10 cellular contexts compared by ENCODE assay signal in genomic region chr2:178403671-178404379, GRCh38. TPM values are rescaled to one million over a fixed set of nuclear protein-coding genes. Genes with fewer than 3 reads are reported as not detected.
DNase-seq lines count a peak whose midpoint lies in the region; ATAC-seq lines count a peak whose summit lies in the region.
"Had no signal": no experiment of that assay in that cellular context is flagged by ENCODE, and none has a peak within 500 bp of the region (broad histone marks: within the 10 kb centered on the region; RNA-seq: fewer than 3 reads in every experiment).

No MANE protein-coding gene starts in this region.

- H3K27me3 Mint-ChIP-seq in immature natural killer cell (ENCODE audit: low read depth in 3 of 3), result peaks cover 2 to 5% (median 4%) of the 10 kb centered on the region in 3 donors

- H3K36me3 Mint-ChIP-seq in immature natural killer cell, result no peaks in the 10 kb centered on the region

- H4K20me1 ChIP-seq in BLaER1, result no peaks in the 10 kb centered on the region

- no peak overlapping the region for H3K27ac Mint-ChIP-seq in immature natural killer cell

- peak overlapping the region; percentile 71 for H3K9ac ChIP-seq in BLaER1

- no peaks in the 10 kb centered on the region for H3K27me3 ChIP-seq in BLaER1

- H3K9me3 ChIP-seq in BLaER1, result no peaks in the 10 kb centered on the region

- peak; percentile 29 for ATAC-seq in GM19324 (IDR thresholded peaks at IDR 0.05; ENCODE audit: low FRiP score, unreplicated experiment)
- peak; percentile 33 for ATAC-seq in HG02938 (IDR thresholded peaks at IDR 0.05; ENCODE audit: unreplicated experiment)

- peaks cover 73% of the 10 kb centered on the region for H3K4me1 ChIP-seq in BLaER1

- H3K9me3 Mint-ChIP-seq in immature natural killer cell, result no peaks in the 10 kb centered on the region

- no peaks in the 10 kb centered on the region for H3K4me1 Mint-ChIP-seq in immature natural killer cell

- H3K4me3 Mint-ChIP-seq in immature natural killer cell, result no peak overlapping the region

- H3K4me2 ChIP-seq in BLaER1, result peak overlapping the region; percentile 79

- DNase-seq in OCI-M1 (lab: John Stamatoyannopoulos, UW) (peak; percentile 55), immature natural killer cell (no peak), NCI-H2171 (lab: John Stamatoyannopoulos, UW) (no peak), head of caudate nucleus (no peak)
- DNase-seq in stimulated activated CD4-positive, alpha-beta T cell treated with anti-CD3 and anti-CD28 coated beads, Interleukin-4, amount 100 ng/mL, for 24 hours, result no peak
- DNase-seq: activated naive CD4-positive, alpha-beta T cell treated with Interleukin-2 at 50 U/mL for 16 hours; Right ventricle myocardium superior had no signal

- intact Hi-C loops in head of caudate nucleus (cut with DNase I), result no loop called here

- peak overlapping the region; percentile 19; the same call in 1 of the 2 replicates for H3K4me3 ChIP-seq in BLaER1

- H3K36me3 ChIP-seq in BLaER1, result no peaks in the 10 kb centered on the region

- peak overlapping the region; percentile 93 for H3K27ac ChIP-seq in BLaER1

RNA-seq across cellular contexts. Expression of gene PRKRA, which starts 47.1 kb away (rescaled TPM):
- polyA plus RNA-seq in immature natural killer cell, result 10 to 100 TPM; 37.7 to 57.7 (median 39.6) TPM

RNA-seq across cellular contexts. Expression of gene PJVK, which starts 47.4 kb away (rescaled TPM):
- under 1 TPM in 1 of 3 donors, not detected in 2; 0.19 TPM for polyA plus RNA-seq in immature natural killer cell
